In genomic region chr11:67272327-67273259, GRCh38 we compare ENCODE assay signal across 9 cellular contexts. TPM values are rescaled to one million over a fixed set of nuclear protein-coding genes. Genes with fewer than 3 reads are reported as not detected.
DNase-seq lines count a peak whose midpoint lies in the region; ATAC-seq, FAIRE-seq and TF ChIP-seq lines count a peak whose summit lies in the region.
"Had no signal": no experiment of that assay in that cellular context is flagged by ENCODE, and none has a peak within 500 bp of the region (broad histone marks: within the 10 kb centered on the region; RNA-seq: fewer than 3 reads in every experiment).

No MANE protein-coding gene starts in this region.

- peaks cover 47% of the 10 kb centered on the region for H4K20me1 ChIP-seq in HepG2 (ENCODE audit: insufficient read depth, low read length)

- 97% methylated on average over 10 of the region's 23 CpGs for WGBS in HepG2 (ENCODE audit: low lambda C conversion rate)
- 69 to 72% methylated on average over 2 to 23 of the region's 23 CpGs for WGBS in testis, 2 donors

- CTCF ChIA-PET in activated CD4-positive, alpha-beta T cell treated with anti-CD3 and anti-CD28 coated beads for 36 hours (lab: Charles Lee), result interaction anchor here (0.6 to 2.5 kb wide), 13 partner anchors 8 to 1377 kb away, joined by 3 to 11 read pairs (median 4); no protein-coding TSS in a partner anchor
- CTCF ChIA-PET in activated naive CD4-positive, alpha-beta T cell treated with anti-CD3 and anti-CD28 coated beads for 36 hours (lab: Charles Lee), result interaction anchor here (1.1 to 4.1 kb wide), 6 partner anchors 10 to 111 kb away, joined by 3 to 25 read pairs (median 9); partner anchors contain the start of gene ANKRD13D
- CTCF ChIA-PET in HepG2 (lab: Yijun Ruan, JAX; ENCODE audit: low intra/inter-chr PET ratio, low total read pairs), result no interaction called here

- no peaks in the 10 kb centered on the region for H3K27me3 ChIP-seq in HepG2 (ENCODE audit: control insufficient read depth in 1 of 2, insufficient read depth in 2 of 2, low read length in 2 of 2)
- H3K27me3 ChIP-seq in testis, result no peaks in the 10 kb centered on the region

- H3K4me2 ChIP-seq in HepG2 (ENCODE audit: low read depth, low read length), result no peak overlapping the region
- H3K4me2 ChIP-seq: A549 had no signal

- H2AFZ ChIP-seq in HepG2 (ENCODE audit: low read length), result no peak overlapping the region

- intact Hi-C loops in activated CD4-positive, alpha-beta T cell treated with anti-CD3 and anti-CD28 coated beads for 36 hours (cut with DNase I, micrococcal nuclease), result loop anchor here (1.0 to 5.0 kb wide), 3 partner anchors 16 to 215 kb away; partner anchors contain the start of genes PPP1CA (in 1 of the 2) and TBC1D10C (in 1 of the 2)
- intact Hi-C loops in activated naive CD4-positive, alpha-beta T cell treated with anti-CD3 and anti-CD28 coated beads for 36 hours (cut with micrococcal nuclease), result no loop called here
- intact Hi-C loops in HepG2 (cut with micrococcal nuclease; ENCODE audit: unreplicated experiment) (no loop called here), testis (cut with DNase I; ENCODE audit: low total_unique reads) (no loop called here)

- no peaks in the 10 kb centered on the region for H3K9me3 Mint-ChIP-seq in activated CD4-positive, alpha-beta T cell treated with anti-CD3 and anti-CD28 coated beads for 36 hours (ENCODE audit: low read depth)
- no peaks in the 10 kb centered on the region for H3K9me3 Mint-ChIP-seq in activated naive CD4-positive, alpha-beta T cell treated with anti-CD3 and anti-CD28 coated beads for 36 hours

- H3K27ac ChIP-seq in HepG2 (ENCODE audit: extremely low read length, insufficient read depth, low read length) (no peak overlapping the region), testis (peak overlapping the region; percentile 52 to 74)
- H3K27ac ChIP-seq: A549 had no signal

- no peak overlapping the region for H3K9ac ChIP-seq in HepG2 (ENCODE audit: insufficient read depth, low read depth, low read length)

- no peak for TF ChIP-seq RAD21 in HepG2 (CRISPR knock-in tag; IDR thresholded peaks at IDR 0.05)

- BruUV-seq in HepG2 (replicated peaks; lab: Mats Ljungman, UMichigan), result no TSS peak

- no peak for FAIRE-seq in HepG2 (lab: Jason Lieb, UNC)
- FAIRE-seq: A549 had no signal

- H3K9me3 ChIP-seq in HepG2 (ENCODE audit: low read length) (no peaks in the 10 kb centered on the region), testis (no peaks in the 10 kb centered on the region)
- H3K9me3 ChIP-seq: A549 had no signal

- H3K4me3 ChIP-seq in HepG2 (replicated peaks in 1 of 3; ENCODE audit: insufficient read depth in 1 of 3, low read depth in 2 of 3, low read length in 3 of 3) (no peak overlapping the region), testis (no peak overlapping the region)
- H3K4me3 ChIP-seq: A549 had no signal

- peak; percentile 23 for ATAC-seq in activated CD4-positive, alpha-beta T cell treated with anti-CD3 and anti-CD28 coated beads for 36 hours
- no peak for ATAC-seq in HepG2
- no peak for ATAC-seq in GM19035 (IDR thresholded peaks at IDR 0.05; ENCODE audit: unreplicated experiment)
- no peak for ATAC-seq in GM21526 (IDR thresholded peaks at IDR 0.05; ENCODE audit: low FRiP score, unreplicated experiment)
- ATAC-seq: A549 had no signal

- no peak for TF ChIP-seq CTCF in HepG2 (CRISPR knock-in tag; IDR thresholded peaks at IDR 0.05)
- no peak for TF ChIP-seq CTCF in testis (IDR thresholded peaks at IDR 0.05)

- no peak for TF ChIP-seq POLR2A in HepG2 (IDR thresholded peaks at IDR 0.05; ENCODE audit: insufficient read depth in 1 of 2, low read depth in 2 of 2, low read length in 2 of 2)
- TF ChIP-seq POLR2A in testis (IDR thresholded peaks at IDR 0.05), result no peak

- no peak for TF ChIP-seq EP300 in HepG2 (IDR thresholded peaks at IDR 0.05; ENCODE audit: low read depth in 2 of 2, low read length in 2 of 2)
- TF ChIP-seq EP300 in HepG2 (CRISPR knock-in tag; IDR thresholded peaks at IDR 0.05; ENCODE audit: borderline replicate concordance), result no peak

- peak overlapping the region; percentile 99 for H3K27ac Mint-ChIP-seq in activated CD4-positive, alpha-beta T cell treated with anti-CD3 and anti-CD28 coated beads for 36 hours
- H3K27ac Mint-ChIP-seq in activated naive CD4-positive, alpha-beta T cell treated with anti-CD3 and anti-CD28 coated beads for 36 hours, result peak overlapping the region; percentile 99

- peaks cover 39% of the 10 kb centered on the region for H3K4me1 ChIP-seq in HepG2 (ENCODE audit: insufficient read depth, low read length)
- H3K4me1 ChIP-seq in testis, result peaks cover 97% of the 10 kb centered on the region

- in situ Hi-C loops in HepG2 (cut with HindIII; ENCODE audit: extremely low pct_ligation_motif_present, low pct_unique_long_range_greater_than_20kb), result no loop called here

- H3K79me2 ChIP-seq in HepG2 (ENCODE audit: insufficient read depth, low read length), result peaks cover 68% of the 10 kb centered on the region

- peaks cover 68% of the 10 kb centered on the region for H3K36me3 Mint-ChIP-seq in activated CD4-positive, alpha-beta T cell treated with anti-CD3 and anti-CD28 coated beads for 36 hours (ENCODE audit: low read depth)
- peaks cover 68% of the 10 kb centered on the region for H3K36me3 Mint-ChIP-seq in activated naive CD4-positive, alpha-beta T cell treated with anti-CD3 and anti-CD28 coated beads for 36 hours (ENCODE audit: low read depth)

- H3K36me3 ChIP-seq in HepG2 (replicated peaks in 1 of 2; ENCODE audit: control insufficient read depth in 1 of 2, insufficient read depth in 2 of 2, low read length in 2 of 2), result peaks cover 12 to 66% of the 10 kb centered on the region in 2 experiments
- H3K36me3 ChIP-seq in testis (ENCODE audit: low read depth, missing control alignments), result no peaks in the 10 kb centered on the region

- DNase-seq in activated CD4-positive, alpha-beta T cell treated with anti-CD3 and anti-CD28 coated beads for 36 hours, result peak; percentile 74
- DNase-seq in activated CD4-positive, alpha-beta T cell treated with anti-CD3 and anti-CD28 coated beads, Interleukin-2, amount 50 U/mL, for 1 hour, result no peak
- DNase-seq in activated naive CD4-positive, alpha-beta T cell treated with anti-CD3 and anti-CD28 coated beads for 36 hours, result peak; percentile 68
- DNase-seq in HepG2 (ENCODE audit: low spot score) (no peak), testis (no peak), DMS79 (lab: John Stamatoyannopoulos, UW) (no peak)

- H3K4me3 Mint-ChIP-seq in activated CD4-positive, alpha-beta T cell treated with anti-CD3 and anti-CD28 coated beads for 36 hours, result peak overlapping the region; percentile 98
- peak overlapping the region; percentile 86 for H3K4me3 Mint-ChIP-seq in activated naive CD4-positive, alpha-beta T cell treated with anti-CD3 and anti-CD28 coated beads for 36 hours

- H3K4me1 Mint-ChIP-seq in activated CD4-positive, alpha-beta T cell treated with anti-CD3 and anti-CD28 coated beads for 36 hours, result peaks cover 88% of the 10 kb centered on the region
- peaks cover 83% of the 10 kb centered on the region for H3K4me1 Mint-ChIP-seq in activated naive CD4-positive, alpha-beta T cell treated with anti-CD3 and anti-CD28 coated beads for 36 hours (ENCODE audit: low read depth)

- H3K27me3 Mint-ChIP-seq in activated CD4-positive, alpha-beta T cell treated with anti-CD3 and anti-CD28 coated beads for 36 hours, result no peaks in the 10 kb centered on the region
- H3K27me3 Mint-ChIP-seq in activated naive CD4-positive, alpha-beta T cell treated with anti-CD3 and anti-CD28 coated beads for 36 hours (ENCODE audit: low read depth), result no peaks in the 10 kb centered on the region

- POLR2A ChIA-PET in activated CD4-positive, alpha-beta T cell treated with anti-CD3 and anti-CD28 coated beads for 36 hours (lab: Charles Lee), result interaction anchor here (2.0 kb wide), 1 partner anchor 15 kb away, joined by 9 read pairs; no protein-coding TSS in a partner anchor
- POLR2A ChIA-PET in HepG2 (lab: Yijun Ruan, JAX), result no interaction called here

RNA-seq across cellular contexts. Expression of gene GRK2, which starts 6.3 kb away (rescaled TPM):
- total RNA-seq in activated CD4-positive, alpha-beta T cell treated with anti-CD3 and anti-CD28 coated beads for 36 hours, result 100 to 1,000 TPM; 202 to 241 TPM
- total RNA-seq in activated naive CD4-positive, alpha-beta T cell treated with anti-CD3 and anti-CD28 coated beads for 36 hours, result 100 to 1,000 TPM; 293 to 295 TPM
- total RNA-seq in HepG2 (2016; rRNA removed; fragmentation: Illumina TruSeq; extraction: Trizol), result 26.3 and 31.3 TPM in 2 replicates
- 26.5 and 26.8 TPM in 2 replicates for total RNA-seq in HepG2 (2016; cell fraction: cytosol; rRNA removed; fragmentation: Illumina TruSeq; extraction: Trizol; ENCODE audit: low read depth)
- total RNA-seq in HepG2 (2016; cell fraction: insoluble cytoplasmic fraction; rRNA removed; fragmentation: Illumina TruSeq; extraction: Trizol), result 21.7 and 32.4 TPM in 2 replicates
- 46.5 and 47.3 TPM in 2 replicates for total RNA-seq in HepG2 (2016; cell fraction: membrane; rRNA removed; fragmentation: Illumina TruSeq; extraction: Trizol)
- total RNA-seq in HepG2 (2016; cell fraction: nucleus; rRNA removed; fragmentation: Illumina TruSeq; extraction: Trizol), result 25.3 and 29.3 TPM in 2 replicates
- 42.4 and 66.8 TPM in 2 replicates for polyA plus RNA-seq in HepG2 (2011; rRNA removed)
- polyA plus RNA-seq in HepG2 (2011; cell fraction: cytosol; rRNA removed), result 34.8 and 51.8 TPM in 2 replicates
- polyA plus RNA-seq in HepG2 (2011; cell fraction: nucleus; rRNA removed), result 202 and 278 TPM in 2 replicates
- 39.1 and 39.9 TPM in 2 replicates for polyA plus RNA-seq in HepG2 (2012)
- 19.6 and 21.3 TPM in 2 replicates for polyA plus RNA-seq in HepG2 (2016; cell fraction: cytosol; fragmentation: Illumina TruSeq; extraction: Trizol; ENCODE audit: low read depth)
- 24.6 and 30.4 TPM in 2 replicates for polyA plus RNA-seq in HepG2 (2016; cell fraction: insoluble cytoplasmic fraction; fragmentation: Illumina TruSeq; extraction: Trizol; ENCODE audit: low read depth)
- polyA plus RNA-seq in HepG2 (2016; cell fraction: membrane; fragmentation: Illumina TruSeq; extraction: Trizol; ENCODE audit: low read depth), result 34.4 and 41.1 TPM in 2 replicates
- polyA plus RNA-seq in HepG2 (2016; cell fraction: nucleus; fragmentation: Illumina TruSeq; extraction: Trizol; ENCODE audit: insufficient read depth, low read depth), result 65.6 and 70.5 TPM in 2 replicates
- polyA minus RNA-seq in HepG2 (2011; rRNA and poly(A)+ RNA removed; ENCODE audit: low replicate concordance), result 142 and 187 TPM in 2 replicates
- 39.4 and 40.8 TPM in 2 replicates for polyA minus RNA-seq in HepG2 (2011; cell fraction: cytosol; rRNA and poly(A)+ RNA removed)
- 41.1 and 50.2 TPM in 2 replicates for polyA minus RNA-seq in HepG2 (2011; cell fraction: nucleus; rRNA and poly(A)+ RNA removed)
- 10 to 100 TPM; 64.3 to 87.6 TPM for total RNA-seq in testis
- polyA plus RNA-seq in testis (ENCODE audit: insufficient read depth, low read depth, low replicate concordance), result 45.6 TPM

RNA-seq across cellular contexts. Expression of gene ANKRD13D, which starts 16.5 kb away (rescaled TPM):
- 10 to 100 TPM; 44.9 to 69.5 TPM for total RNA-seq in activated CD4-positive, alpha-beta T cell treated with anti-CD3 and anti-CD28 coated beads for 36 hours
- total RNA-seq in activated naive CD4-positive, alpha-beta T cell treated with anti-CD3 and anti-CD28 coated beads for 36 hours, result 10 to 100 TPM; 56.2 to 61.9 TPM
- 4.8 and 18.6 TPM in 2 replicates for total RNA-seq in HepG2 (2016; rRNA removed; fragmentation: Illumina TruSeq; extraction: Trizol)
- 27.6 and 29.6 TPM in 2 replicates for total RNA-seq in HepG2 (2016; cell fraction: cytosol; rRNA removed; fragmentation: Illumina TruSeq; extraction: Trizol; ENCODE audit: low read depth)
- 5.9 and 17.7 TPM in 2 replicates for total RNA-seq in HepG2 (2016; cell fraction: insoluble cytoplasmic fraction; rRNA removed; fragmentation: Illumina TruSeq; extraction: Trizol)
- total RNA-seq in HepG2 (2016; cell fraction: membrane; rRNA removed; fragmentation: Illumina TruSeq; extraction: Trizol), result 13.2 and 14.7 TPM in 2 replicates
- 26.2 and 27.8 TPM in 2 replicates for total RNA-seq in HepG2 (2016; cell fraction: nucleus; rRNA removed; fragmentation: Illumina TruSeq; extraction: Trizol)
- 27.3 and 35.5 TPM in 2 replicates for polyA plus RNA-seq in HepG2 (2011; rRNA removed)
- 14.4 and 20.5 TPM in 2 replicates for polyA plus RNA-seq in HepG2 (2011; cell fraction: cytosol; rRNA removed)
- 139 and 163 TPM in 2 replicates for polyA plus RNA-seq in HepG2 (2011; cell fraction: nucleus; rRNA removed)
- polyA plus RNA-seq in HepG2 (2012), result 9.7 and 17.4 TPM in 2 replicates
- 7.4 TPM in 2 replicates for polyA plus RNA-seq in HepG2 (2016; cell fraction: cytosol; fragmentation: Illumina TruSeq; extraction: Trizol; ENCODE audit: low read depth)
- 5.1 and 7.5 TPM in 2 replicates for polyA plus RNA-seq in HepG2 (2016; cell fraction: insoluble cytoplasmic fraction; fragmentation: Illumina TruSeq; extraction: Trizol; ENCODE audit: low read depth)
- polyA plus RNA-seq in HepG2 (2016; cell fraction: membrane; fragmentation: Illumina TruSeq; extraction: Trizol; ENCODE audit: low read depth), result 10.9 and 11.1 TPM in 2 replicates
- 77.4 and 86.1 TPM in 2 replicates for polyA plus RNA-seq in HepG2 (2016; cell fraction: nucleus; fragmentation: Illumina TruSeq; extraction: Trizol; ENCODE audit: insufficient read depth, low read depth)
- 27.0 and 38.7 TPM in 2 replicates for polyA minus RNA-seq in HepG2 (2011; rRNA and poly(A)+ RNA removed; ENCODE audit: low replicate concordance)
- polyA minus RNA-seq in HepG2 (2011; cell fraction: cytosol; rRNA and poly(A)+ RNA removed), result 4.4 and 7.0 TPM in 2 replicates
- 38.2 and 45.5 TPM in 2 replicates for polyA minus RNA-seq in HepG2 (2011; cell fraction: nucleus; rRNA and poly(A)+ RNA removed)
- total RNA-seq in testis, result 10 to 100 TPM; 66.2 to 73.3 TPM
- 32.8 TPM for polyA plus RNA-seq in testis (ENCODE audit: insufficient read depth, low read depth, low replicate concordance)

RNA-seq across cellular contexts. Expression of gene SSH3, which starts 30.7 kb away (rescaled TPM):
- total RNA-seq in activated CD4-positive, alpha-beta T cell treated with anti-CD3 and anti-CD28 coated beads for 36 hours, result 10 to 100 TPM in 1 of 2 experiments, 1 to 10 TPM in 1; 6.0 to 11.1 TPM
- 1 to 10 TPM; 4.1 to 5.4 TPM for total RNA-seq in activated naive CD4-positive, alpha-beta T cell treated with anti-CD3 and anti-CD28 coated beads for 36 hours
- total RNA-seq in HepG2 (2016; rRNA removed; fragmentation: Illumina TruSeq; extraction: Trizol) (7.5 and 12.4 TPM in 2 replicates), testis (1 to 10 TPM; 6.9 to 9.8 TPM)
- 2.6 and 4.3 TPM in 2 replicates for total RNA-seq in HepG2 (2016; cell fraction: cytosol; rRNA removed; fragmentation: Illumina TruSeq; extraction: Trizol; ENCODE audit: low read depth)
- total RNA-seq in HepG2 (2016; cell fraction: insoluble cytoplasmic fraction; rRNA removed; fragmentation: Illumina TruSeq; extraction: Trizol), result 5.5 and 11.6 TPM in 2 replicates
- 5.3 and 7.4 TPM in 2 replicates for total RNA-seq in HepG2 (2016; cell fraction: membrane; rRNA removed; fragmentation: Illumina TruSeq; extraction: Trizol)
- total RNA-seq in HepG2 (2016; cell fraction: nucleus; rRNA removed; fragmentation: Illumina TruSeq; extraction: Trizol), result 13.3 and 15.7 TPM in 2 replicates
- polyA plus RNA-seq in HepG2 (2011; rRNA removed) (18.6 and 18.8 TPM in 2 replicates), testis (ENCODE audit: insufficient read depth, low read depth, low replicate concordance) (8.6 TPM)
- 5.6 and 8.3 TPM in 2 replicates for polyA plus RNA-seq in HepG2 (2011; cell fraction: cytosol; rRNA removed)
- polyA plus RNA-seq in HepG2 (2011; cell fraction: nucleus; rRNA removed), result 74.8 and 103 TPM in 2 replicates
- polyA plus RNA-seq in HepG2 (2012), result 15.3 and 17.6 TPM in 2 replicates
- 4.4 and 5.1 TPM in 2 replicates for polyA plus RNA-seq in HepG2 (2016; cell fraction: cytosol; fragmentation: Illumina TruSeq; extraction: Trizol; ENCODE audit: low read depth)
- polyA plus RNA-seq in HepG2 (2016; cell fraction: insoluble cytoplasmic fraction; fragmentation: Illumina TruSeq; extraction: Trizol; ENCODE audit: low read depth), result 8.5 and 13.0 TPM in 2 replicates
- polyA plus RNA-seq in HepG2 (2016; cell fraction: membrane; fragmentation: Illumina TruSeq; extraction: Trizol; ENCODE audit: low read depth), result 7.7 and 10.7 TPM in 2 replicates
- polyA plus RNA-seq in HepG2 (2016; cell fraction: nucleus; fragmentation: Illumina TruSeq; extraction: Trizol; ENCODE audit: insufficient read depth, low read depth), result 31.0 and 36.7 TPM in 2 replicates
- 9.3 and 33.1 TPM in 2 replicates for polyA minus RNA-seq in HepG2 (2011; rRNA and poly(A)+ RNA removed; ENCODE audit: low replicate concordance)
- 5.9 and 7.6 TPM in 2 replicates for polyA minus RNA-seq in HepG2 (2011; cell fraction: cytosol; rRNA and poly(A)+ RNA removed)
- polyA minus RNA-seq in HepG2 (2011; cell fraction: nucleus; rRNA and poly(A)+ RNA removed), result 12.7 and 14.4 TPM in 2 replicates

Comparison
In these comparisons a context has a peak if more than half of its experiments do, and no peak if none do; other contexts are left out.
1. DNase-seq: peak in activated CD4-positive, alpha-beta T cell treated with anti-CD3 and anti-CD28 coated beads for 36 hours (single experiment) and activated naive CD4-positive, alpha-beta T cell treated with anti-CD3 and anti-CD28 coated beads for 36 hours (single experiment); none in activated CD4-positive, alpha-beta T cell treated with anti-CD3 and anti-CD28 coated beads, Interleukin-2, amount 50 U/mL, for 1 hour (single experiment), HepG2 (single experiment), testis (single experiment) and DMS79 (single experiment).
2. intact Hi-C loops: an anchor here in activated CD4-positive, alpha-beta T cell treated with anti-CD3 and anti-CD28 coated beads for 36 hours (1.0 to 5.0 kb wide); none called in activated naive CD4-positive, alpha-beta T cell treated with anti-CD3 and anti-CD28 coated beads for 36 hours, HepG2 and testis.